In the genomic region with DNA sequence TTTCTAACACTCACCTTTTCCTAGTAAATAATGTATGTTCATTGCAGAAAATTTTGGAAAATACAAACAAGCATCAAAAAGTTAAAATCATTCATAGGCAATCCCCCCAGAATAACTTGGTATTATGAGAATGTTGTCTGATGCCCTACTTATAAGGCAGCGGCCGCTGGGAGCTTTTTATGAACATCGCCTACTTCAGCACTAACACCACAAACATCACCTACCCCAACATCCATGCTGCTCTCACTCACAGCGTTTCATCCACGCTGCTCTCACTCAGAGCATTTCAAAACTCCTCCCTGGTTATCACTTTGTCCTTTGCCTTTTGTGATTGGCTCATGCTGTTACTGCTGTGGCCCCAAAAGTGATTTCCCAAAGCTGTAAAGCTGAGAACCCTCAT, we compare ENCODE assay signal across 2 cellular contexts.
TF ChIP-seq lines count a peak whose summit lies in the region.

No MANE protein-coding gene starts in this region.

TF ChIP-seq in A549, 52 proteins besides CTCF, POLR2A, EP300 and RAD21:
- TF ChIP-seq GATA3 (IDR thresholded peaks at IDR 0.05; ENCODE audit: borderline replicate concordance): no peak
- TF ChIP-seq FOSB (CRISPR knock-in tag; IDR thresholded peaks at IDR 0.05): no peak
- TF ChIP-seq ZNF302 (CRISPR knock-in tag; IDR thresholded peaks at IDR 0.05): no peak
- TF ChIP-seq RNF2 (IDR thresholded peaks at IDR 0.05; ENCODE audit: borderline replicate concordance, low read depth): no peak
- TF ChIP-seq, protein P1, sequence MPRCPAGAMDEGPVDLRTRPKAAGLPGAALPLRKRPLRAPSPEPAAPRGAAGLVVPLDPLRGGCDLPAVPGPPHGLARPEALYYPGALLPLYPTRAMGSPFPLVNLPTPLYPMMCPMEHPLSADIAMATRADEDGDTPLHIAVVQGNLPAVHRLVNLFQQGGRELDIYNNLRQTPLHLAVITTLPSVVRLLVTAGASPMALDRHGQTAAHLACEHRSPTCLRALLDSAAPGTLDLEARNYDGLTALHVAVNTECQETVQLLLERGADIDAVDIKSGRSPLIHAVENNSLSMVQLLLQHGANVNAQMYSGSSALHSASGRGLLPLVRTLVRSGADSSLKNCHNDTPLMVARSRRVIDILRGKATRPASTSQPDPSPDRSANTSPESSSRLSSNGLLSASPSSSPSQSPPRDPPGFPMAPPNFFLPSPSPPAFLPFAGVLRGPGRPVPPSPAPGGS (IDR thresholded peaks at IDR 0.05): no peak
- TF ChIP-seq, protein P2, sequence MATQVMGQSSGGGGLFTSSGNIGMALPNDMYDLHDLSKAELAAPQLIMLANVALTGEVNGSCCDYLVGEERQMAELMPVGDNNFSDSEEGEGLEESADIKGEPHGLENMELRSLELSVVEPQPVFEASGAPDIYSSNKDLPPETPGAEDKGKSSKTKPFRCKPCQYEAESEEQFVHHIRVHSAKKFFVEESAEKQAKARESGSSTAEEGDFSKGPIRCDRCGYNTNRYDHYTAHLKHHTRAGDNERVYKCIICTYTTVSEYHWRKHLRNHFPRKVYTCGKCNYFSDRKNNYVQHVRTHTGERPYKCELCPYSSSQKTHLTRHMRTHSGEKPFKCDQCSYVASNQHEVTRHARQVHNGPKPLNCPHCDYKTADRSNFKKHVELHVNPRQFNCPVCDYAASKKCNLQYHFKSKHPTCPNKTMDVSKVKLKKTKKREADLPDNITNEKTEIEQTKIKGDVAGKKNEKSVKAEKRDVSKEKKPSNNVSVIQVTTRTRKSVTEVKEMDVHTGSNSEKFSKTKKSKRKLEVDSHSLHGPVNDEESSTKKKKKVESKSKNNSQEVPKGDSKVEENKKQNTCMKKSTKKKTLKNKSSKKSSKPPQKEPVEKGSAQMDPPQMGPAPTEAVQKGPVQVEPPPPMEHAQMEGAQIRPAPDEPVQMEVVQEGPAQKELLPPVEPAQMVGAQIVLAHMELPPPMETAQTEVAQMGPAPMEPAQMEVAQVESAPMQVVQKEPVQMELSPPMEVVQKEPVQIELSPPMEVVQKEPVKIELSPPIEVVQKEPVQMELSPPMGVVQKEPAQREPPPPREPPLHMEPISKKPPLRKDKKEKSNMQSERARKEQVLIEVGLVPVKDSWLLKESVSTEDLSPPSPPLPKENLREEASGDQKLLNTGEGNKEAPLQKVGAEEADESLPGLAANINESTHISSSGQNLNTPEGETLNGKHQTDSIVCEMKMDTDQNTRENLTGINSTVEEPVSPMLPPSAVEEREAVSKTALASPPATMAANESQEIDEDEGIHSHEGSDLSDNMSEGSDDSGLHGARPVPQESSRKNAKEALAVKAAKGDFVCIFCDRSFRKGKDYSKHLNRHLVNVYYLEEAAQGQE (IDR thresholded peaks at IDR 0.05): no peak
- no peak for TF ChIP-seq ESRRA (IDR thresholded peaks at IDR 0.05; ENCODE audit: borderline replicate concordance, low read length)
- no peak for TF ChIP-seq MYC (IDR thresholded peaks at IDR 0.05; ENCODE audit: borderline replicate concordance, low read length)
- TF ChIP-seq HEYL (CRISPR knock-in tag; IDR thresholded peaks at IDR 0.05): no peak
- no peak for TF ChIP-seq JUNB (IDR thresholded peaks at IDR 0.05)
- no peak for TF ChIP-seq HOXA7 (CRISPR knock-in tag; IDR thresholded peaks at IDR 0.05)
- TF ChIP-seq TFCP2L1 (CRISPR knock-in tag; IDR thresholded peaks at IDR 0.05): no peak
- TF ChIP-seq, protein P3, sequence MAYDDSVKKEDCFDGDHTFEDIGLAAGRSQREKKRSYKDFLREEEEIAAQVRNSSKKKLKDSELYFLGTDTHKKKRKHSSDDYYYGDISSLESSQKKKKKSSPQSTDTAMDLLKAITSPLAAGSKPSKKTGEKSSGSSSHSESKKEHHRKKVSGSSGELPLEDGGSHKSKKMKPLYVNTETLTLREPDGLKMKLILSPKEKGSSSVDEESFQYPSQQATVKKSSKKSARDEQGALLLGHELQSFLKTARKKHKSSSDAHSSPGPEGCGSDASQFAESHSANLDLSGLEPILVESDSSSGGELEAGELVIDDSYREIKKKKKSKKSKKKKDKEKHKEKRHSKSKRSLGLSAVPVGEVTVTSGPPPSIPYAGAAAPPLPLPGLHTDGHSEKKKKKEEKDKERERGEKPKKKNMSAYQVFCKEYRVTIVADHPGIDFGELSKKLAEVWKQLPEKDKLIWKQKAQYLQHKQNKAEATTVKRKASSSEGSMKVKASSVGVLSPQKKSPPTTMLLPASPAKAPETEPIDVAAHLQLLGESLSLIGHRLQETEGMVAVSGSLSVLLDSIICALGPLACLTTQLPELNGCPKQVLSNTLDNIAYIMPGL (CRISPR knock-in tag; IDR thresholded peaks at IDR 0.05; ENCODE audit: borderline replicate concordance): no peak
- no peak for TF ChIP-seq KDM5A (IDR thresholded peaks at IDR 0.05)
- no peak for TF ChIP-seq EHF (CRISPR knock-in tag; IDR thresholded peaks at IDR 0.05)
TF ChIP-seq in A549: peak in this region for 0.

TF ChIP-seq in SK-N-SH, 30 proteins besides CTCF, POLR2A, EP300 and RAD21:
- TF ChIP-seq, protein P4, sequence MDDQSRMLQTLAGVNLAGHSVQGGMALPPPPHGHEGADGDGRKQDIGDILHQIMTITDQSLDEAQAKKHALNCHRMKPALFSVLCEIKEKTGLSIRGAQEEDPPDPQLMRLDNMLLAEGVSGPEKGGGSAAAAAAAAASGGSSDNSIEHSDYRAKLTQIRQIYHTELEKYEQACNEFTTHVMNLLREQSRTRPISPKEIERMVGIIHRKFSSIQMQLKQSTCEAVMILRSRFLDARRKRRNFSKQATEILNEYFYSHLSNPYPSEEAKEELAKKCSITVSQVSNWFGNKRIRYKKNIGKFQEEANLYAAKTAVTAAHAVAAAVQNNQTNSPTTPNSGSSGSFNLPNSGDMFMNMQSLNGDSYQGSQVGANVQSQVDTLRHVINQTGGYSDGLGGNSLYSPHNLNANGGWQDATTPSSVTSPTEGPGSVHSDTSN (IDR thresholded peaks at IDR 0.05): no peak
- no peak for TF ChIP-seq EZH2phosphoT487 (IDR thresholded peaks at IDR 0.05; ENCODE audit: borderline replicate concordance, low read depth)
- TF ChIP-seq GABPA (IDR thresholded peaks at IDR 0.05; ENCODE audit: low read depth): no peak
- no peak for TF ChIP-seq FOSL2 (IDR thresholded peaks at IDR 0.05; ENCODE audit: borderline replicate concordance, low read depth)
